5 cellular contexts compared by ENCODE assay signal in genomic region chr5:168286863-168287262, GRCh38. TPM values are rescaled to one million over a fixed set of nuclear protein-coding genes. Genes with fewer than 3 reads are reported as not detected.
DNase-seq lines count a peak whose midpoint lies in the region; ATAC-seq, FAIRE-seq and TF ChIP-seq lines count a peak whose summit lies in the region.
"Not testable (repeated sequence)": the region's sequence is repeated elsewhere in the genome, so short reads cannot be mapped to it uniquely, and the experiment has no call there.

No MANE protein-coding gene starts in this region.

- not testable (repeated sequence) for ATAC-seq in GM23338, GM12878

- not testable (repeated sequence) for DNase-seq in GM23338 (ENCODE audit: low spot score); GM12878 (ENCODE audit: low read depth, low spot score)

- not testable (repeated sequence) for BruUV-seq in GM12878 (replicated peaks; lab: Mats Ljungman, UMichigan)

- not testable (repeated sequence) for H3K79me2 ChIP-seq in GM23338 (replicated peaks; ENCODE audit: insufficient read depth); OCI-LY3 (ENCODE audit: low read length); GM12878 (ENCODE audit: control insufficient read depth, insufficient read depth, low read length)

- H3K4me3 ChIP-seq in BLaER1 treated with 17β-estradiol and CSF1 and Interleukin-3, amounts not matched to agents 10 nM and 100 nM; GM23338; GM12878: not testable (repeated sequence)
- H3K4me3 ChIP-seq in OCI-LY3 (ENCODE audit: low read length), result peak overlapping the region; percentile 24; the same call in 1 of the 2 replicates

- H3K4me3 Mint-ChIP-seq in GM23338, nephron: not testable (repeated sequence)

- H4K20me1 ChIP-seq in BLaER1 treated with 17β-estradiol and CSF1 and Interleukin-3, amounts not matched to agents 10 nM and 100 nM; GM23338 (replicated peaks; ENCODE audit: insufficient read depth); OCI-LY3 (ENCODE audit: insufficient read depth, low read length); GM12878 (ENCODE audit: control insufficient read depth, insufficient read depth): not testable (repeated sequence)

- not testable (repeated sequence) for H3K27me3 Mint-ChIP-seq in GM23338 (ENCODE audit: insufficient read depth, low read depth, poor library complexity)
- peaks cover 58% of the 10 kb centered on the region for H3K27me3 Mint-ChIP-seq in nephron (ENCODE audit: low read depth)

- not testable (repeated sequence) for FAIRE-seq in GM12878 (lab: Jason Lieb, UNC)

- not testable (repeated sequence) for TF ChIP-seq POLR2A in GM12878 (IDR thresholded peaks at IDR 0.05; ENCODE audit: low read depth, low read length)

- H3K9me2 ChIP-seq in GM23338 (ENCODE audit: insufficient read depth), result not testable (repeated sequence)

- intact Hi-C loops in GM12878 (cut with micrococcal nuclease; ENCODE audit: unreplicated experiment), result loop anchor here (5.0 kb wide), 1 partner anchor 200 kb away; the partner anchor contains the start of gene RARS1

- 98% methylated on average over 5 of the region's 5 CpGs for WGBS in GM12878 (ENCODE audit: insufficient coverage, insufficient replicate concordance, low lambda C conversion rate, missing lambda C conversion rate)

- not testable (repeated sequence) for H3K9me3 Mint-ChIP-seq in GM23338
- H3K9me3 Mint-ChIP-seq in nephron, result peaks cover 24% of the 10 kb centered on the region

- H3K27ac Mint-ChIP-seq in GM23338, result not testable (repeated sequence)
- peak overlapping the region in 2 of 3 experiments; percentile 41 to 60 for H3K27ac Mint-ChIP-seq in nephron

- not testable (repeated sequence) for H3K27ac ChIP-seq in BLaER1 treated with 17β-estradiol and CSF1 and Interleukin-3, amounts not matched to agents 10 nM and 100 nM; GM23338 (ENCODE audit: low read depth); GM12878 (ENCODE audit: control insufficient read depth, insufficient read depth)
- peak overlapping the region; percentile 32; the same call in 1 of the 2 replicates for H3K27ac ChIP-seq in OCI-LY3 (ENCODE audit: low read length)

- H3K36me3 ChIP-seq in BLaER1 treated with 17β-estradiol and CSF1 and Interleukin-3, amounts not matched to agents 10 nM and 100 nM; GM23338 (ENCODE audit: insufficient read depth); GM12878 (ENCODE audit: control insufficient read depth in 2 of 2, insufficient read depth in 2 of 2, low read length in 1 of 2): not testable (repeated sequence)
- peaks cover 10% of the 10 kb centered on the region for H3K36me3 ChIP-seq in OCI-LY3 (replicated peaks; ENCODE audit: low read depth, low read length)

- peaks cover 15 to 57% (median 26%) of the 10 kb centered on the region in 10 experiments for H3K4me1 ChIP-seq in BLaER1 treated with 17β-estradiol and CSF1 and Interleukin-3, amounts not matched to agents 10 nM and 100 nM
- not testable (repeated sequence) for H3K4me1 ChIP-seq in GM23338 (ENCODE audit: insufficient read depth)
- H3K4me1 ChIP-seq in OCI-LY3 (ENCODE audit: low read length) (peaks cover 51% of the 10 kb centered on the region), GM12878 (ENCODE audit: control insufficient read depth, insufficient read depth, low read length) (peaks cover 31% of the 10 kb centered on the region)

- TF ChIP-seq EP300 in GM12878 (IDR thresholded peaks at IDR 0.05; ENCODE audit: borderline replicate concordance in 1 of 2, control insufficient read depth in 1 of 2, low read depth in 2 of 2, low read length in 2 of 2), result not testable (repeated sequence)

- in situ Hi-C loops in GM12878 (cut with MboI), result not testable (repeated sequence)

- POLR2A ChIA-PET in GM12878 (lab: Charles Lee), result not testable (repeated sequence)

- RAD21 ChIA-PET in GM12878 (lab: Charles Lee; ENCODE audit: unreplicated experiment), result interaction anchor here (0.7 kb wide), 1 partner anchor 17 kb away, joined by 3 read pairs; no protein-coding TSS in a partner anchor

- peaks cover 48% of the 10 kb centered on the region for H3K4me1 Mint-ChIP-seq in GM23338
- peaks cover 26% of the 10 kb centered on the region for H3K4me1 Mint-ChIP-seq in nephron

- H3F3A ChIP-seq in GM23338 (replicated peaks; ENCODE audit: low read depth), result not testable (repeated sequence)

- H3K27me3 ChIP-seq in BLaER1 treated with 17β-estradiol and CSF1 and Interleukin-3, amounts not matched to agents 10 nM and 100 nM; GM23338 (ENCODE audit: insufficient read depth); OCI-LY3 (ENCODE audit: low read depth, low read length); GM12878 (replicated peaks in 1 of 2; ENCODE audit: control insufficient read depth in 2 of 2, insufficient read depth in 2 of 2, low read length in 1 of 2): not testable (repeated sequence)

- peak overlapping the region; percentile 29 to 65 (median 47) for H3K4me2 ChIP-seq in BLaER1 treated with 17β-estradiol and CSF1 and Interleukin-3, amounts not matched to agents 10 nM and 100 nM
- H3K4me2 ChIP-seq in GM23338 (peak overlapping the region; percentile 65; the same call in 1 of the 2 replicates), OCI-LY3 (ENCODE audit: low read length) (peak overlapping the region; percentile 48)
- H3K4me2 ChIP-seq in GM12878 (ENCODE audit: control insufficient read depth, insufficient read depth), result not testable (repeated sequence)

- peak overlapping the region; percentile 5; the same call in 1 of the 2 replicates for H2AFZ ChIP-seq in GM23338
- not testable (repeated sequence) for H2AFZ ChIP-seq in OCI-LY3 (ENCODE audit: low read depth, low read length); GM12878 (ENCODE audit: control insufficient read depth, low read depth, low read length)

- not testable (repeated sequence) for TF ChIP-seq CTCF in GM23338 (conservative IDR thresholded peaks at IDR 0.05; ENCODE audit: low read depth in 2 of 2); OCI-LY3 (IDR thresholded peaks at IDR 0.05; ENCODE audit: low read depth, low read length); GM12878 (IDR thresholded peaks at IDR 0.05 in 2 of 3, conservative IDR thresholded peaks at IDR 0.05 in 1 of 3; ENCODE audit: control insufficient read depth in 2 of 3, extremely low read depth in 1 of 3, insufficient read depth in 1 of 3, low read depth in 3 of 3, low read length in 3 of 3); nephron (IDR thresholded peaks at IDR 0.05; ENCODE audit: unreplicated experiment in 3 of 3)

- not testable (repeated sequence) for H3K36me3 Mint-ChIP-seq in GM23338 (ENCODE audit: low read depth); nephron (ENCODE audit: low read depth)

- not testable (repeated sequence) for H3K9ac ChIP-seq in BLaER1 treated with 17β-estradiol and CSF1 and Interleukin-3, amounts not matched to agents 10 nM and 100 nM; OCI-LY3 (ENCODE audit: low read length)
- H3K9ac ChIP-seq in GM12878 (ENCODE audit: control insufficient read depth, insufficient read depth, low read length), result peak overlapping the region; percentile 12; the same call in 1 of the 2 replicates

- peaks cover 16 to 26% (median 20%) of the 10 kb centered on the region in 11 experiments for H3K9me3 ChIP-seq in BLaER1 treated with 17β-estradiol and CSF1 and Interleukin-3, amounts not matched to agents 10 nM and 100 nM (replicated peaks in 1 of 11)
- peaks cover 23% of the 10 kb centered on the region; the same call in 1 of the 2 replicates for H3K9me3 ChIP-seq in OCI-LY3 (ENCODE audit: insufficient read depth, low read length)
- H3K9me3 ChIP-seq in GM12878 (replicated peaks; ENCODE audit: control insufficient read depth, insufficient read depth, low read length), result not testable (repeated sequence)

- not testable (repeated sequence) for TF ChIP-seq RAD21 in GM12878 (IDR thresholded peaks at IDR 0.05; ENCODE audit: insufficient read depth, low read depth, low read length)

- CTCF ChIA-PET in GM12878 (lab: Yijun Ruan, JAX), result interaction anchor here (1.1 kb wide), 1 partner anchor 17 kb away, joined by 4 read pairs; no protein-coding TSS in a partner anchor

- SMC1A ChIA-PET in GM12878 (lab: Charles Lee; ENCODE audit: uncharacterized antibody, unreplicated experiment), result interaction anchor here (1.1 to 1.3 kb wide), 2 partner anchors 9 to 59 kb away, joined by 3 to 4 read pairs; no protein-coding TSS in a partner anchor

RNA-seq across cellular contexts. Expression of gene WWC1, which starts 4.6 kb away (rescaled TPM):
- total RNA-seq in GM23338 (2014; rRNA removed; shearing (Covaris generic)), result 27.8 and 33.2 TPM in 2 replicates
- polyA plus RNA-seq in GM23338 (2016; fragmentation: Nextera tagmentation; extraction: Ambion mirVana), result 23.6 and 25.4 TPM in 2 replicates
- total RNA-seq in GM12878 (2013; cell fraction: nucleolus; rRNA removed), result 6.0 TPM in 2 replicates
- total RNA-seq in GM12878 (2014; rRNA removed), result 2.6 and 2.7 TPM in 2 replicates
- total RNA-seq in GM12878 (2014; rRNA removed; fragmentation: Illumina TruSeq; extraction: Trizol), result 2.3 and 3.3 TPM in 2 replicates
- total RNA-seq in GM12878 (2021), result 5.3 and 5.9 TPM in 2 replicates
- polyA plus RNA-seq in GM12878 (2011; ENCODE audit: low read depth), result 0.96 TPM
- polyA plus RNA-seq in GM12878 (2011; rRNA removed), result 7.2 and 7.8 TPM in 2 replicates
- 5.4 and 5.6 TPM in 2 replicates for polyA plus RNA-seq in GM12878 (2011; cell fraction: cytosol; rRNA removed)
- 7.6 and 9.8 TPM in 2 replicates for polyA plus RNA-seq in GM12878 (2011; cell fraction: nucleus; rRNA removed)
- polyA plus RNA-seq in GM12878 (2012), result 2.3 and 3.2 TPM in 2 replicates
- 3.0 and 34.5 TPM in 2 replicates for polyA plus RNA-seq in GM12878 (2014; fragmentation: Illumina TruSeq; extraction: Trizol)
- polyA plus RNA-seq in GM12878 (2014; fragmentation: Nextera tagmentation; extraction: Ambion mirVana), result 1 to 10 TPM in 1 of 2 experiments, under 1 TPM in 1; 0.50 to 1.2 TPM
- 2.3 and 2.8 TPM in 2 replicates for polyA plus RNA-seq in GM12878 (2014; rRNA removed)
- 1 to 10 TPM in 1 of 2 experiments, under 1 TPM in 1; 0.74 to 1.6 TPM for polyA plus RNA-seq in GM12878 (2016; fragmentation: Nextera tagmentation; extraction: Ambion mirVana)
- polyA minus RNA-seq in GM12878 (2011; rRNA and poly(A)+ RNA removed), result 9.4 and 14.1 TPM in 2 replicates
- 2.9 and 5.1 TPM in 2 replicates for polyA minus RNA-seq in GM12878 (2011; cell fraction: cytosol; rRNA and poly(A)+ RNA removed)
- polyA minus RNA-seq in GM12878 (2011; cell fraction: nucleus; rRNA and poly(A)+ RNA removed), result 5.4 and 9.2 TPM in 2 replicates
